21 cellular contexts compared by ENCODE assay signal in the genomic region with DNA sequence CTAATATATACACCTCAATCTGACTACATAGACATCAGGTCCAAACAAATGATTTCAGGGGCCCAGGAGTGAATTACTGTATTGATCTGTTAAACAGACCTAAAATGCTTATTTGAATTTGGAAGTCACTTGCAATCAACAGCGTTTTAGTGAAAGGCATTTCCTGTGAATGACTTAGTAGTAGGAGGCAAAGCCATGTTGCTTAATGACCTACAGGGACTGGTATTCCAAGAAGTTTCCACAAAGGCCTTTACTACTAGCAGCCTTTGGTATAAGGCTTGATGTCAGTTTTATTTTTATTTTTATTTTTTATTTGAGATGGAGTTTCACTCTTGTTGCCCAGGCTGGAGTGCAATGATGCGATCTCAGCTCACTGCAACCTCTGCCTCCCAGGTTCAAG. TPM values are rescaled to one million over a fixed set of nuclear protein-coding genes. Genes with fewer than 3 reads are reported as not detected.
DNase-seq lines count a peak whose midpoint lies in the region; ATAC-seq and TF ChIP-seq lines count a peak whose summit lies in the region.
"Had no signal": no experiment of that assay in that cellular context is flagged by ENCODE, and none has a peak within 500 bp of the region (broad histone marks: within the 10 kb centered on the region; RNA-seq: fewer than 3 reads in every experiment).

No MANE protein-coding gene starts in this region.

- ATAC-seq in HG02798 (IDR thresholded peaks at IDR 0.05; ENCODE audit: poor library complexity, unreplicated experiment), result no peak
- ATAC-seq: foreskin keratinocyte, left lobe of liver had no signal

- DNase-seq in HS-5 (ENCODE audit: low read depth), result peak; percentile 10
- no peak for DNase-seq in esophagus muscularis mucosa (ENCODE audit: extremely low spot score)
- DNase-seq in kidney tubule cell (ENCODE audit: low spot score), result peak; percentile 18
- no peak for DNase-seq in vagina (ENCODE audit: extremely low spot score in 2 of 2)
- DNase-seq in HPDE6-E6E7 (ENCODE audit: extremely low spot score), result no peak
- DNase-seq in cerebellar nuclear complex (lab: John Stamatoyannopoulos, UW), result no peak
- DNase-seq: activated gamma-delta T cell treated with Interleukin-2 at 50 U/mL for 16 hours; foreskin keratinocyte; NCI-H1694; NCI-H748 treated with DMSO at 0.1 percent for 48 hours; nucleus accumbens; OCI-M1; SIG-M5; stimulated activated naive CD4-positive, alpha-beta T cell treated with Interleukin-2 at 50 U/mL for 16 hours; T-helper 1 cell had no signal

- H3K36me3 ChIP-seq in esophagus muscularis mucosa (no peaks in the 10 kb centered on the region), vagina (no peaks in the 10 kb centered on the region)
- H3K36me3 ChIP-seq: BLaER1 treated with 17β-estradiol and CSF1 and Interleukin-3, amounts not matched to agents 10 nM and 100 nM; upper lobe of left lung had no signal

- H3K4me1 ChIP-seq in esophagus muscularis mucosa (no peaks in the 10 kb centered on the region), vagina (no peaks in the 10 kb centered on the region)
- H3K4me1 ChIP-seq: BLaER1 treated with 17β-estradiol and CSF1 and Interleukin-3, amounts not matched to agents 10 nM and 100 nM; foreskin keratinocyte; upper lobe of left lung had no signal

- WGBS in esophagus muscularis mucosa, result 69% methylated on average over 2 of the region's 2 CpGs

- H3K9me3 ChIP-seq in esophagus muscularis mucosa (no peaks in the 10 kb centered on the region), vagina (no peaks in the 10 kb centered on the region)
- H3K9me3 ChIP-seq: BLaER1 treated with 17β-estradiol and CSF1 and Interleukin-3, amounts not matched to agents 10 nM and 100 nM; upper lobe of left lung had no signal

- intact Hi-C loops in esophagus muscularis mucosa (cut with DNase I) (no loop called here), vagina (cut with DNase I) (no loop called here)

- TF ChIP-seq EP300 in esophagus muscularis mucosa (IDR thresholded peaks at IDR 0.05), result no peak

- TF ChIP-seq POLR2A in esophagus muscularis mucosa (IDR thresholded peaks at IDR 0.05; ENCODE audit: low read depth), result no peak
- TF ChIP-seq POLR2A in vagina (IDR thresholded peaks at IDR 0.05), result no peak

- H3K4me3 ChIP-seq in esophagus muscularis mucosa (no peak overlapping the region), vagina (no peak overlapping the region)
- H3K4me3 ChIP-seq: BLaER1 treated with 17β-estradiol and CSF1 and Interleukin-3, amounts not matched to agents 10 nM and 100 nM; upper lobe of left lung had no signal

- H3K27ac ChIP-seq in esophagus muscularis mucosa (replicated peaks in 1 of 4) (peak overlapping the region; percentile 18 to 60 (median 44)), vagina (peak overlapping the region; percentile 26)
- H3K27ac ChIP-seq: BLaER1 treated with 17β-estradiol and CSF1 and Interleukin-3, amounts not matched to agents 10 nM and 100 nM; foreskin keratinocyte; upper lobe of left lung had no signal

- no peak for TF ChIP-seq CTCF in esophagus muscularis mucosa (IDR thresholded peaks at IDR 0.05)
- no peak for TF ChIP-seq CTCF in vagina (IDR thresholded peaks at IDR 0.05)

- H3K27me3 ChIP-seq in esophagus muscularis mucosa, result no peaks in the 10 kb centered on the region
- no peaks in the 10 kb centered on the region for H3K27me3 ChIP-seq in vagina
- H3K27me3 ChIP-seq: BLaER1 treated with 17β-estradiol and CSF1 and Interleukin-3, amounts not matched to agents 10 nM and 100 nM; foreskin keratinocyte; upper lobe of left lung had no signal

RNA-seq across cellular contexts. Expression of gene SLC15A5, which starts 22.7 kb away (rescaled TPM):
- total RNA-seq in esophagus muscularis mucosa, result not detected
- total RNA-seq in vagina, result not detected
- total RNA-seq: foreskin keratinocyte, G401, H1, left lobe of liver, upper lobe of left lung had no signal

RNA-seq across cellular contexts. Expression of gene MGST1, which starts 47.2 kb away (rescaled TPM):
- total RNA-seq in esophagus muscularis mucosa (10 to 100 TPM; 39.8 to 65.9 (median 44.6) TPM), vagina (292 TPM)
- total RNA-seq: G401 had no signal

Comparison
In these comparisons a context has a peak if more than half of its experiments do, and no peak if none do; other contexts are left out.
1. DNase-seq: peak in HS-5 (single experiment) and kidney tubule cell (single experiment); none in esophagus muscularis mucosa (single experiment), vagina (0 of 2), HPDE6-E6E7 (single experiment) and cerebellar nuclear complex (0 of 2).